1 cellular context compared by ENCODE assay signal in genomic region chr17:28468033-28468735, GRCh38.
A peak's percentile ranks its signal among the peaks of the same experiment; 100 is the strongest.
TF ChIP-seq lines count a peak whose summit lies in the region.

No MANE protein-coding gene starts in this region.

TF ChIP-seq in K562, 482 proteins besides CTCF, POLR2A, EP300 and RAD21 (continued from another document):
- TF ChIP-seq CBX8 (IDR thresholded peaks at IDR 0.05; ENCODE audit: borderline replicate concordance, extremely low read depth, low read depth, low read length, poor library complexity, severe bottlenecking): peak; percentile 91
- peak; percentile 41 for TF ChIP-seq CBX2 (IDR thresholded peaks at IDR 0.05; ENCODE audit: insufficient read depth, low read length, poor library complexity, severe bottlenecking)
